1 cellular context compared by ENCODE assay signal in the genomic region with DNA sequence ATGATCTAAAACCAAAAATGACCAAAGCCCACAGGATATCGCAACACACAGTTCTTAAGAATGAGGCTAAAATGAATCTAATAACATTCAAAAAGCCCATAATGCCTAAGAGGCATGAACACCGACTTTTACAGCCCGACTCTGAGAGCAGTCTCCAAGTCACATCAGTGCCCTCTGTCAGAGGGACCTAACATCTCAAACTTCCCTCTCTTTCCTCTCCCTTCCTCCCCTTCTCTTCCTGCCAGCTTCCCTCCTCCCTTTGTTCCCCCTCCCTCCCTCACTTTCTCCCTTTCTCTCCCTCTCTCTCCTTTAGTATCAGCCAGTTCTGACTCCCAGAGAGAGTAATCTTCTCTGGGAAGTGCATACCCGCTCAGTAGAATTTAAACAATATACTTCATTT.
TF ChIP-seq lines count a peak whose summit lies in the region.

No MANE protein-coding gene starts in this region.

TF ChIP-seq in GM23338, 12 proteins besides CTCF, POLR2A, EP300 and RAD21 (continued from another document):
- TF ChIP-seq POLR2AphosphoS5 (IDR thresholded peaks at IDR 0.05; ENCODE audit: low read depth), result no peak
